In genomic region chr3:5480190-5480589, GRCh38 we compare ENCODE assay signal across 21 cellular contexts.
DNase-seq lines count a peak whose midpoint lies in the region; ATAC-seq, FAIRE-seq and TF ChIP-seq lines count a peak whose summit lies in the region.
"Had no signal": no experiment of that assay in that cellular context is flagged by ENCODE, and none has a peak within 500 bp of the region (broad histone marks: within the 10 kb centered on the region; RNA-seq: fewer than 3 reads in every experiment).

No MANE protein-coding gene starts in this region.

- H3K4me3 Mint-ChIP-seq in CD14-positive monocyte, result no peak overlapping the region
- H3K4me3 Mint-ChIP-seq: CD4-positive, alpha-beta T cell; CD8-positive, alpha-beta T cell had no signal

- H3K9me3 ChIP-seq in small intestine (ENCODE audit: control insufficient read depth, low read depth), result no peaks in the 10 kb centered on the region
- H3K9me3 ChIP-seq: BE2C, BLaER1, Caco-2 had no signal

- ATAC-seq in left colon, result peak; percentile 84
- no peak for ATAC-seq in esophagus mucosa
- ATAC-seq: CD8-positive, alpha-beta T cell had no signal

- FAIRE-seq in small intestine (lab: Jason Lieb, UNC), result no peak
- FAIRE-seq: A204.1, D721Med, G401.6, GM12891, GM19239 had no signal

- H3K4me1 ChIP-seq in small intestine (ENCODE audit: control insufficient read depth in 2 of 2, insufficient read depth in 1 of 2, low read depth in 1 of 2, low read length in 1 of 2), result no peaks in the 10 kb centered on the region
- H3K4me1 ChIP-seq: BE2C, BLaER1, Caco-2 had no signal

- DNase-seq in left colon (peak; percentile 20 to 30), small intestine (peak; percentile 14), CD14-positive monocyte (ENCODE audit: low spot score) (no peak), NCI-H510A (lab: John Stamatoyannopoulos, UW) (no peak)
- DNase-seq: 8988T; ACHN; BE2C; C1 segment of cervical spinal cord; Caco-2; Calu3; CD4-positive, alpha-beta T cell; CD8-positive, alpha-beta T cell; DMS79 treated with DMSO at 0.1 percent for 48 hours; GF-D8 had no signal

- no peaks in the 10 kb centered on the region for H3K36me3 ChIP-seq in small intestine (ENCODE audit: control insufficient read depth in 2 of 2, insufficient read depth in 2 of 2, low read length in 2 of 2)
- H3K36me3 ChIP-seq: BE2C, BLaER1 had no signal

- 40 to 75% (median 52%) methylated on average over 8 of the region's 8 CpGs for WGBS in small intestine, 3 donors

- H3K27ac Mint-ChIP-seq in CD14-positive monocyte, result no peak overlapping the region
- H3K27ac Mint-ChIP-seq: CD4-positive, alpha-beta T cell; CD8-positive, alpha-beta T cell had no signal

- peaks cover 0 to 2% (median 0%) of the 10 kb centered on the region in 7 donors for H3K9me3 Mint-ChIP-seq in CD14-positive monocyte
- H3K9me3 Mint-ChIP-seq: CD4-positive, alpha-beta T cell; CD8-positive, alpha-beta T cell had no signal

- intact Hi-C loops in left colon (cut with DNase I, micrococcal nuclease), result no loop called here
- intact Hi-C loops in CD14-positive monocyte (cut with micrococcal nuclease), result no loop called here

- H3K36me3 Mint-ChIP-seq in CD14-positive monocyte, result no peaks in the 10 kb centered on the region
- H3K36me3 Mint-ChIP-seq: CD8-positive, alpha-beta T cell had no signal

- H3K27me3 ChIP-seq in small intestine (ENCODE audit: control insufficient read depth in 2 of 2, insufficient read depth in 2 of 2, low read length in 2 of 2), result no peaks in the 10 kb centered on the region
- H3K27me3 ChIP-seq: BE2C, BLaER1 had no signal

- peaks cover 0 to 2% (median 0%) of the 10 kb centered on the region in 3 donors for H3K27me3 Mint-ChIP-seq in CD14-positive monocyte (ENCODE audit: low read depth in 3 of 3)

- no peak overlapping the region for H3K27ac ChIP-seq in small intestine (ENCODE audit: low read depth in 1 of 2, low read length in 1 of 2)
- H3K27ac ChIP-seq: BLaER1 had no signal

- no peak overlapping the region for H3K4me3 ChIP-seq in small intestine (ENCODE audit: low read depth in 1 of 2, low read length in 2 of 2)
- H3K4me3 ChIP-seq: BLaER1 had no signal

- no peaks in the 10 kb centered on the region for H3K4me1 Mint-ChIP-seq in CD14-positive monocyte

- no peak for TF ChIP-seq CTCF in CD14-positive monocyte (IDR thresholded peaks at IDR 0.05)

Comparison
In these comparisons a context has a peak if more than half of its experiments do, and no peak if none do; other contexts are left out.
1. DNase-seq: peak in left colon (2 of 2) and small intestine (single experiment); none in CD14-positive monocyte (single experiment) and NCI-H510A (single experiment).